13 cellular contexts compared by ENCODE assay signal in the genomic region with DNA sequence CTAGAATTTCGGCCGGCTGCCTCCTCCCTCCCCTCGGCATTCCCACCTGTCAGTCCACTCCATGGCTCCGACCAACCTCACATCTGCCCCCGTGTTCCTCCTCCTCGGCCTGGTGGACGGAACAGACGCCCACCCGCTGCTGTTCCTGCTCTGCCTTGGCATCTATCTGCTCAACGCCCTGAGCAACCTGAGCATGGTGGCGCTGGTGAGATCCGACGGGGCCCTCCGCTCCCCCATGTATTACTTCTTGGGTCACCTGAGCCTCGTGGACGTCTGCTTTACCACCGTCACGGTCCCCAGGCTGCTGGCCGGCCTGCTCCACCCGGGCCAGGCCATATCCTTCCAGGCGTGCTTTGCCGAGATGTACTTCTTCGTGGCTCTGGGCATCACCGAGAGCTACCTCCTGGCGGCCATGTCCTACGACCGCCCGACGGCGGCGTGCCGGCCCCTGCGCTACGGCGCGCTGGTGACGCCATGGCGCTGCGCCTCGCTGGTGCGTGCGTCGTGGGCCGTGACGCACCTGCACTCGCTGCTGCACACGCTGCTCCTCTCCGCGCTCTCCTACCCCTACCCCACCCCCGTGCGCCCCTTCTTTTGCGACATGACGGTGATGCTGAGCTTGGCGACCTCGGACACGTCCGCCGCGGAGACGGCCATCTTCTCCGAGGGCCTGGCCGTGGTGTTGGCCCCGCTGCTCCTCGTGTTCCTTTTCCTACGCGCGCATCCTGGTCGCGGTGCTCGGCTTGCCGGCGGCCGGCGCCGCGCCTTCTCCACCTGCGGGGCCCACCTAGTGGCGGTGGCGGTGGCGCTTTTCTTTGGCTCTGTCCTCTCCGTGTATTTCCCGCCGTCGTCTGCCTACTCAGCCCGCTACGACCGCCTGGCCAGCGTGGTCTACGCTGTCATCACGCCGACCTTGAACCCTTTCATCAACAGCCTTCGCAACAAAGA. TPM values are rescaled to one million over a fixed set of nuclear protein-coding genes. Genes with fewer than 3 reads are reported as not detected.
DNase-seq lines count a peak whose midpoint lies in the region; ATAC-seq and TF ChIP-seq lines count a peak whose summit lies in the region.
"Had no signal": no experiment of that assay in that cellular context is flagged by ENCODE, and none has a peak within 500 bp of the region (broad histone marks: within the 10 kb centered on the region; RNA-seq: fewer than 3 reads in every experiment).

OR3A2 (minus strand) TSS at position 440 of the 948 bp plus-strand sequence.

- H3K36me3 Mint-ChIP-seq in effector memory CD8-positive, alpha-beta T cell (ENCODE audit: insufficient read depth), result no peaks in the 10 kb centered on the region

- peak; percentile 11 to 34 for DNase-seq in activated CD4-positive, alpha-beta T cell treated with anti-CD3 and anti-CD28 coated beads, Interleukin-2, amount 50 U/mL, for 4 hours
- DNase-seq in effector memory CD8-positive, alpha-beta T cell, result peak in 1 of 3 experiments; percentile 3
- peak; percentile 37 to 38 for DNase-seq in stimulated activated CD4-positive, alpha-beta T cell treated with anti-CD3 and anti-CD28 coated beads, Interleukin-2, amount 100 ng/mL, for 24 hours
- DNase-seq in prostate gland (ENCODE audit: low spot score), result no peak
- DNase-seq in NCI-H524 treated with DMSO at 0.1 percent for 48 hours (lab: John Stamatoyannopoulos, UW), result no peak
- DNase-seq in ecto neural progenitor cell (ENCODE audit: low spot score), result no peak
- DNase-seq: C1 segment of cervical spinal cord, KBM-7 had no signal

- no peak for TF ChIP-seq CTCF in prostate gland (IDR thresholded peaks at IDR 0.05)

- intact Hi-C loops in prostate gland (cut with DNase I), result no loop called here

- peak within 1 kb of the TSS in 1 of 2 donors; percentile 78 for H3K4me3 Mint-ChIP-seq in effector memory CD8-positive, alpha-beta T cell

- H3K27ac Mint-ChIP-seq in effector memory CD8-positive, alpha-beta T cell, result peak within 1 kb of the TSS in 1 of 2 donors; percentile 69

- no peaks in the 10 kb centered on the region for H3K4me1 ChIP-seq in prostate gland (replicated peaks)

- peak within 1 kb of the TSS; percentile 91 for H3K4me3 ChIP-seq in GM08714 (ENCODE audit: low read length)
- no peak within 1 kb of the TSS for H3K4me3 ChIP-seq in prostate gland
- H3K4me3 ChIP-seq: cardiac muscle cell had no signal

- no peaks in the 10 kb centered on the region for H3K36me3 ChIP-seq in prostate gland
- H3K36me3 ChIP-seq: cardiac muscle cell had no signal

- peak; percentile 98 for ATAC-seq in effector memory CD8-positive, alpha-beta T cell (replicated peaks)
- no peak for ATAC-seq in GM19452 (IDR thresholded peaks at IDR 0.05; ENCODE audit: unreplicated experiment)

- H3K27me3 ChIP-seq in prostate gland (replicated peaks; ENCODE audit: insufficient read depth), result no peaks in the 10 kb centered on the region
- H3K27me3 ChIP-seq: cardiac muscle cell had no signal

- H3K9me3 ChIP-seq in prostate gland, result no peaks in the 10 kb centered on the region

- no peaks in the 10 kb centered on the region for H3K9me3 Mint-ChIP-seq in effector memory CD8-positive, alpha-beta T cell

- peaks cover 44 to 53% of the 10 kb centered on the region in 2 donors for H3K27me3 Mint-ChIP-seq in effector memory CD8-positive, alpha-beta T cell

- no peak within 1 kb of the TSS for H3K27ac ChIP-seq in prostate gland
- H3K27ac ChIP-seq: cardiac muscle cell, skin epidermis had no signal

- no peak for TF ChIP-seq POLR2A in prostate gland (IDR thresholded peaks at IDR 0.05)

- peaks cover 3 to 4% of the 10 kb centered on the region in 2 donors for H3K4me1 Mint-ChIP-seq in effector memory CD8-positive, alpha-beta T cell (ENCODE audit: low read depth in 2 of 2)

- WGBS in prostate gland, result 30% methylated on average over 92 of the region's 92 CpGs

RNA-seq across cellular contexts. Expression of gene OR3A2, which starts in this region (rescaled TPM):
- total RNA-seq in prostate gland, result 1 to 10 TPM in 1 of 2 donors, not detected in 1; 7.9 TPM
- total RNA-seq: cardiac muscle cell, RPMI7951 had no signal

Comparison
In these comparisons a context has a peak if more than half of its experiments do, and no peak if none do; other contexts are left out.
1. DNase-seq: peak in activated CD4-positive, alpha-beta T cell treated with anti-CD3 and anti-CD28 coated beads, Interleukin-2, amount 50 U/mL, for 4 hours (2 of 2) and stimulated activated CD4-positive, alpha-beta T cell treated with anti-CD3 and anti-CD28 coated beads, Interleukin-2, amount 100 ng/mL, for 24 hours (2 of 2); none in prostate gland (single experiment), NCI-H524 treated with DMSO at 0.1 percent for 48 hours (single experiment) and ecto neural progenitor cell (single experiment).